In genomic region chr2:21052044-21052443, GRCh38 we compare ENCODE assay signal across 25 cellular contexts. TPM values are rescaled to one million over a fixed set of nuclear protein-coding genes. Genes with fewer than 3 reads are reported as not detected.
A peak's percentile ranks its signal among the peaks of the same experiment; 100 is the strongest.
DNase-seq lines count a peak whose midpoint lies in the region; ATAC-seq and TF ChIP-seq lines count a peak whose summit lies in the region.
"Had no signal": no experiment of that assay in that cellular context is flagged by ENCODE, and none has a peak within 500 bp of the region (broad histone marks: within the 10 kb centered on the region; RNA-seq: fewer than 3 reads in every experiment).

No MANE protein-coding gene starts in this region.

- no peak for TF ChIP-seq POLR2A in erythroblast (IDR thresholded peaks at IDR 0.05; ENCODE audit: low read length)

- no peaks in the 10 kb centered on the region for H3K27me3 ChIP-seq in lower lobe of right lung (ENCODE audit: low read depth)
- H3K27me3 ChIP-seq: brain microvascular endothelial cell, Peyer's patch, transverse colon had no signal

- no peaks in the 10 kb centered on the region for H3K36me3 ChIP-seq in lower lobe of right lung
- H3K36me3 ChIP-seq: brain microvascular endothelial cell, Peyer's patch, transverse colon had no signal

- no peak for TF ChIP-seq CTCF in lower lobe of right lung (IDR thresholded peaks at IDR 0.05)

- peak; percentile 64 for ATAC-seq in left ventricle myocardium superior
- ATAC-seq in lower lobe of right lung = peak; percentile 82 to 85
- no peak for ATAC-seq in HG03039 (IDR thresholded peaks at IDR 0.05; ENCODE audit: unreplicated experiment)
- ATAC-seq in GM21526 (IDR thresholded peaks at IDR 0.05; ENCODE audit: low FRiP score, unreplicated experiment) = no peak

- no peak overlapping the region for H3K4me3 ChIP-seq in lower lobe of right lung
- H3K4me3 ChIP-seq: coronary artery, lung, Peyer's patch, psoas muscle, SK-N-MC, transverse colon had no signal

- no peaks in the 10 kb centered on the region for H3K9me3 ChIP-seq in lower lobe of right lung
- H3K9me3 ChIP-seq: Caco-2, Peyer's patch, psoas muscle, transverse colon had no signal

- intact Hi-C loops in left ventricle myocardium superior (cut with micrococcal nuclease) = no loop called here
- intact Hi-C loops in cardiac septum (cut with DNase I) = no loop called here
- intact Hi-C loops in lower lobe of right lung (cut with DNase I) = no loop called here

- H3K4me1 ChIP-seq in lower lobe of right lung = no peaks in the 10 kb centered on the region
- H3K4me1 ChIP-seq: Peyer's patch, psoas muscle, transverse colon had no signal

- DNase-seq in left ventricle myocardium superior = no peak
- no peak for DNase-seq in cardiac septum (ENCODE audit: low spot score)
- peak; percentile 4 to 61 for DNase-seq in erythroblast (lab: John Stamatoyannopoulos, UW)
- DNase-seq in lower lobe of right lung = no peak
- no peak for DNase-seq in NCI-H1436 treated with DMSO at 0.1 percent for 48 hours (lab: John Stamatoyannopoulos, UW)
- no peak for DNase-seq in NCI-H446 (lab: John Stamatoyannopoulos, UW)
- DNase-seq: activated CD4-positive, alpha-beta memory T cell treated with anti-CD3 and anti-CD28 coated beads for 36 hours; activated CD4-positive, CD25-positive, alpha-beta regulatory T cell; activated gamma-delta T cell treated with Interleukin-2 at 50 U/mL for 16 hours; brain microvascular endothelial cell; Caco-2; head of caudate nucleus; NCI-H1417 treated with DMSO at 0.1 percent for 48 hours; NCI-H2107; NCI-H524; psoas muscle; transverse colon had no signal

- H3K27ac ChIP-seq in lower lobe of right lung = no peak overlapping the region
- H3K27ac ChIP-seq: brain microvascular endothelial cell, Peyer's patch, psoas muscle, SK-N-MC, transverse colon had no signal

RNA-seq across cellular contexts. Expression of gene APOB, which starts 8.2 kb away (rescaled TPM):
- total RNA-seq in left ventricle myocardium superior (9.7 TPM), cardiac septum (3.4 TPM), lower lobe of right lung (0.53 TPM)
- total RNA-seq: A673; activated CD4-positive, alpha-beta memory T cell treated with anti-CD3 and anti-CD28 coated beads for 36 hours; T-helper 2 cell treated with Interferon-gamma antibody and Interleukin-4, amounts not matched to agents 100 ng/mL and 5 ng/mL, for 36 hours had no signal

Comparison
In these comparisons a context has a peak if more than half of its experiments do, and no peak if none do; other contexts are left out.
1. ATAC-seq: peak in left ventricle myocardium superior (single experiment) and lower lobe of right lung (2 of 2); none in HG03039 (single experiment) and GM21526 (single experiment).
2. DNase-seq: peak in erythroblast (2 of 2); none in left ventricle myocardium superior (single experiment), cardiac septum (single experiment), lower lobe of right lung (single experiment), NCI-H1436 treated with DMSO at 0.1 percent for 48 hours (single experiment) and NCI-H446 (0 of 2).